In genomic region chr1:151716771-151717631, GRCh38 we compare ENCODE assay signal across 1 cellular context.
TF ChIP-seq lines count a peak whose summit lies in the region.

Gene CELF3 (minus strand): TSS chr1:151716803. CDS start chr1:151716020, 783 bp downstream.

TF ChIP-seq in K562, 482 proteins besides CTCF, POLR2A, EP300 and RAD21 (continued from another document and continues in another):
- TF ChIP-seq AFF1 (IDR thresholded peaks at IDR 0.05; ENCODE audit: low read depth in 1 of 2, partially characterized antibody in 2 of 2) (peak in 1 of 2 experiments; percentile 96), MAZ (CRISPR knock-in tag; conservative IDR thresholded peaks at IDR 0.05 in 1 of 2, IDR thresholded peaks at IDR 0.05 in 1 of 2) (peak; percentile 44 to 45; a peak in 3 of 4 replicates), CBX5 (IDR thresholded peaks at IDR 0.05; ENCODE audit: borderline replicate concordance, low read depth) (no peak), TSHZ1 (CRISPR knock-in tag; IDR thresholded peaks at IDR 0.05) (no peak), YBX1 (IDR thresholded peaks at IDR 0.05) (no peak), TAL1 (IDR thresholded peaks at IDR 0.05) (peak; percentile 66), USF2 (CRISPR knock-in tag; IDR thresholded peaks at IDR 0.05) (no peak), HINFP (tag; conservative IDR thresholded peaks at IDR 0.05; ENCODE audit: low read depth) (no peak), EGR1 (conservative IDR thresholded peaks at IDR 0.05) (peak; percentile 84), SIN3B (IDR thresholded peaks at IDR 0.05; ENCODE audit: low read depth) (no peak), NKRF (IDR thresholded peaks at IDR 0.05; ENCODE audit: borderline replicate concordance) (0 out of 2 replicates have a peak, but pooled peaks have one; percentile 19), TGIF2 (CRISPR knock-in tag; IDR thresholded peaks at IDR 0.05) (no peak), ETS1 (conservative IDR thresholded peaks at IDR 0.05; ENCODE audit: control insufficient read depth, low read depth, low read length) (0 out of 2 replicates have a peak, but pooled peaks have one; percentile 49), BCLAF1 (IDR thresholded peaks at IDR 0.05; ENCODE audit: borderline replicate concordance in 1 of 2, control insufficient read depth in 1 of 2, low read depth in 2 of 2, low read length in 1 of 2) (no peak), NR4A1 (CRISPR knock-in tag; IDR thresholded peaks at IDR 0.05) (no peak), NR4A1 (tag; IDR thresholded peaks at IDR 0.05) (no peak), RUNX1 (IDR thresholded peaks at IDR 0.05; ENCODE audit: low read depth) (no peak), SRSF7 (optimal IDR thresholded peaks at IDR 0.05; ENCODE audit: low read depth, low read length) (no peak), GABPB1 (CRISPR knock-in tag; IDR thresholded peaks at IDR 0.05) (no peak; the same call in 1 of the 2 replicates), LEF1 (IDR thresholded peaks at IDR 0.05) (no peak), ZNF347 (CRISPR knock-in tag; IDR thresholded peaks at IDR 0.05; ENCODE audit: low read depth) (no peak), DPF2 (IDR thresholded peaks at IDR 0.05) (peak; percentile 73), ADNP (tag; IDR thresholded peaks at IDR 0.05) (no peak), PTBP1 (IDR thresholded peaks at IDR 0.05; ENCODE audit: low read depth, low read length) (no peak), CBFA2T2 (conservative IDR thresholded peaks at IDR 0.05) (peak; percentile 62), SMC3 (conservative IDR thresholded peaks at IDR 0.05; ENCODE audit: insufficient read depth, low read depth, low read length) (no peak), ZBTB49 (CRISPR knock-in tag; IDR thresholded peaks at IDR 0.05; ENCODE audit: borderline replicate concordance) (no peak), ZNF511 (CRISPR knock-in tag; IDR thresholded peaks at IDR 0.05) (0 out of 2 replicates have a peak, but pooled peaks have one; percentile 20), BRCA1 (IDR thresholded peaks at IDR 0.05) (no peak), BRCA1 (CRISPR knock-in tag; IDR thresholded peaks at IDR 0.05) (no peak), NCOR1 (IDR thresholded peaks at IDR 0.05) (peak; percentile 46; the same call in 1 of the 2 replicates), STAT5B (CRISPR knock-in tag; IDR thresholded peaks at IDR 0.05) (no peak), ZMIZ1 (IDR thresholded peaks at IDR 0.05; ENCODE audit: low read depth in 2 of 2, low read length in 2 of 2) (no peak)
